In genomic region chr20:49278036-49278816, GRCh38 we compare ENCODE assay signal across 1 cellular context.
TF ChIP-seq lines count a peak whose summit lies in the region.

ZNFX1 (minus strand) TSS chr20:49278057; CDS start chr20:49275839, 2,218 bp downstream.

TF ChIP-seq in HepG2, 621 proteins besides CTCF, POLR2A, EP300 and RAD21 (continued from another document and continues in another):
- TF ChIP-seq AFF4 (CRISPR knock-in tag; IDR thresholded peaks at IDR 0.05) (peak; percentile 100), WIZ (CRISPR knock-in tag; IDR thresholded peaks at IDR 0.05) (peak; percentile 21; the same call in 1 of the 2 replicates), ATF6 (CRISPR knock-in tag; conservative IDR thresholded peaks at IDR 0.05) (peak; percentile 68; the same call in 1 of the 2 replicates), ZNF75D (CRISPR knock-in tag; IDR thresholded peaks at IDR 0.05; ENCODE audit: borderline replicate concordance) (0 out of 2 replicates have a peak, but pooled peaks have one; percentile 74), ZFY (CRISPR knock-in tag; IDR thresholded peaks at IDR 0.05) (peak; percentile 100), SYNCRIP (IDR thresholded peaks at IDR 0.05; ENCODE audit: insufficient read depth, low read depth, low read length) (no peak), CERS6 (CRISPR knock-in tag; IDR thresholded peaks at IDR 0.05) (0 out of 2 replicates have a peak, but pooled peaks have one; percentile 92), ZXDC (CRISPR knock-in tag; IDR thresholded peaks at IDR 0.05) (peak; percentile 97), KIAA2018 (CRISPR knock-in tag; IDR thresholded peaks at IDR 0.05; ENCODE audit: borderline replicate concordance) (peak; percentile 99), KAT7 (CRISPR knock-in tag; IDR thresholded peaks at IDR 0.05; ENCODE audit: borderline replicate concordance) (peak; percentile 13; the same call in 1 of the 2 replicates), RXRA (CRISPR knock-in tag; IDR thresholded peaks at IDR 0.05) (peak; percentile 86), ZFP37 (CRISPR knock-in tag; IDR thresholded peaks at IDR 0.05; ENCODE audit: borderline replicate concordance) (peak; percentile 89), E2F5 (CRISPR knock-in tag; conservative IDR thresholded peaks at IDR 0.05) (peak; percentile 99), PBX3 (CRISPR knock-in tag; IDR thresholded peaks at IDR 0.05; ENCODE audit: borderline replicate concordance) (peak; percentile 95), MXD4 (CRISPR knock-in tag; IDR thresholded peaks at IDR 0.05) (peak; percentile 98), HOXD1 (CRISPR knock-in tag; IDR thresholded peaks at IDR 0.05) (peak; percentile 97), REPIN1 (CRISPR knock-in tag; IDR thresholded peaks at IDR 0.05; ENCODE audit: borderline replicate concordance, low read depth) (peak; percentile 94), SAFB2 (CRISPR knock-in tag; IDR thresholded peaks at IDR 0.05; ENCODE audit: borderline replicate concordance, low read depth) (peak; percentile 92; the same call in 1 of the 2 replicates), JUND (CRISPR knock-in tag; IDR thresholded peaks at IDR 0.05) (peak; percentile 78), THAP7 (CRISPR knock-in tag; IDR thresholded peaks at IDR 0.05) (peak; percentile 83), ZNF512B (CRISPR knock-in tag; IDR thresholded peaks at IDR 0.05; ENCODE audit: borderline replicate concordance) (no peak)
